ENCODE assay signal across 15 cellular contexts in the genomic region with DNA sequence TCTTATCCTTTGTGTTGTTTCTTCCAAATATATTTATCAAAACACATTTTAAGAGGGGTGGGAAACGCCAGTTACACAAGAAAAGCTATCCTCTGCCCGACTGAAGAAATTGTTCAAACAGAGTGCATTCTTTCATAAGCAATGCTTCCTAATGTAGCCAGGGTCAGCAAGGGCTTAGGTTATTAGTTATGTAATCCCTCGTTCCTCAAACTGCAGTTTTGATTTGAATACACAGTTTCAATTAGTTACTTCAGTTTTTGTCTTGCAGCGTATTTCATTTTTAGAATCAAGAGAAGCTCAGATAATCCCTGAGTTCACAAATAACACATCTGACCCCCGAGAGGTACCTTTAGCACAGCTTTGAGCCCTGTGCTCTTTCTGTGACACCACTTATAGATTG.
DNase-seq lines count a peak whose midpoint lies in the region; ATAC-seq and TF ChIP-seq lines count a peak whose summit lies in the region.
"Had no signal": no experiment of that assay in that cellular context is flagged by ENCODE, and none has a peak within 500 bp of the region (broad histone marks: within the 10 kb centered on the region; RNA-seq: fewer than 3 reads in every experiment).

No MANE protein-coding gene starts in this region.

- CTCF ChIA-PET in GM10248 (lab: Yijun Ruan, JAX): no interaction called here

- ATAC-seq in GM19438 (IDR thresholded peaks at IDR 0.05; ENCODE audit: low read depth, unreplicated experiment) (peak; percentile 74), HG02973 (IDR thresholded peaks at IDR 0.05; ENCODE audit: unreplicated experiment) (peak; percentile 91), left colon (no peak)
- ATAC-seq: activated CD8-positive, alpha-beta T cell treated with anti-CD3 and anti-CD28 coated beads for 36 hours; HCT116 had no signal

- intact Hi-C loops in left colon (cut with DNase I, micrococcal nuclease): no loop called here

- no peak overlapping the region for H3K4me3 ChIP-seq in Peyer's patch
- H3K4me3 ChIP-seq: smooth muscle cell had no signal

- no peak overlapping the region for H3K27ac ChIP-seq in Peyer's patch

- no peak for TF ChIP-seq CTCF in GM10248 (IDR thresholded peaks at IDR 0.05; ENCODE audit: control extremely low read depth, extremely low read depth, low read depth, missing control alignments)
- TF ChIP-seq CTCF in Peyer's patch (IDR thresholded peaks at IDR 0.05): no peak

- DNase-seq in GM10248 (ENCODE audit: extremely low spot score) (peak; percentile 55), SKM-1 (lab: John Stamatoyannopoulos, UW; ENCODE audit: unreplicated experiment) (peak; percentile 86), HT-29 (ENCODE audit: low spot score) (no peak), Peyer's patch (no peak), left colon (no peak)
- no peak for DNase-seq in activated naive CD4-positive, alpha-beta T cell treated with Interleukin-2 at 50 U/mL for 16 hours
- DNase-seq: activated CD8-positive, alpha-beta T cell treated with anti-CD3 and anti-CD28 coated beads for 36 hours; anterior cingulate cortex; endodermal cell; KG1; NCI-H446 treated with DMSO at 0.1 percent for 48 hours had no signal

- TF ChIP-seq POLR2A in Peyer's patch (IDR thresholded peaks at IDR 0.05): no peak

- H3K36me3 ChIP-seq in Peyer's patch: no peaks in the 10 kb centered on the region

- H3K9me3 ChIP-seq in Peyer's patch: no peaks in the 10 kb centered on the region

- POLR2A ChIA-PET in GM10248 (lab: Yijun Ruan, JAX): no interaction called here

- no peaks in the 10 kb centered on the region for H3K4me1 ChIP-seq in Peyer's patch

- no peaks in the 10 kb centered on the region for H3K27me3 ChIP-seq in Peyer's patch

Comparison
In these comparisons a context has a peak if more than half of its experiments do, and no peak if none do; other contexts are left out.
1. DNase-seq: peak in GM10248 (single experiment) and SKM-1 (single experiment); none in activated naive CD4-positive, alpha-beta T cell treated with Interleukin-2 at 50 U/mL for 16 hours (single experiment), HT-29 (single experiment), Peyer's patch (0 of 3) and left colon (0 of 2).